1 cellular context compared by ENCODE assay signal in the genomic region with DNA sequence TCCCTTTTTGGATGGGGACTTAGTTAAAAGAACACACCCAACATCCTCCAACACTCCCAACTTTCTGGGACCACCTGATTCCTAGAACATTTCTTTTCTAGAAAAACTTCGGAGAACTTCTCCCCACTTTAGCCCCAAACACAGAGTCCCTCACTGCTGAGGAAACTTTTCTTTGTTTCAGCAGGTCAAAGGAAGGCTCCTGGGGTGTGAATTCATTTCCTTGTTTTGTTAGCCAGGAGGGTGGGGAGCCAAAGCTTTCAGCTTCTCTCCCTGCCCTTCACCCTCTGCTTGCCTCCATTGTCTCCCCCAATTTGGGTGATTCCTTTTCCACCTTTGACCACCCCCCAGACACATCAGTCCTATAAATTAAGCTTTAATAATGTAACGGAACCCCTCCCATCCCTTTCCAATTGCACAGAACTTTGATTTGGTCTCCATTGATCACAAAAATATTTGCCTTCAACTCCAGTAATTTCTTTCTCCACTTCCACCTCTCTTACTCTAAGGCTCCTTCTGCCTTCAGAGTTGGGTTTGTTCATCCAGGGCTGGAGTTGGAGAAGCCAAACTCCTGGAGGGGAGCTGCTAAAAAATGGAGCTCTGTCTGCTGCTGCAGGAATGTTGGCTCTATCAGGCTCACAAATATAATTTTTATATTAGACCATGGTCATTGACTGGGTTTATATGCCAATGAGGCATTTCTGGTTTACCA.
TF ChIP-seq lines count a peak whose summit lies in the region.

No MANE protein-coding gene starts in this region.

TF ChIP-seq in HepG2, 621 proteins besides CTCF, POLR2A, EP300 and RAD21:
- no peak for TF ChIP-seq ZFYVE20 (CRISPR knock-in tag; IDR thresholded peaks at IDR 0.05; ENCODE audit: borderline replicate concordance, low read depth)
- TF ChIP-seq PAX8 (CRISPR knock-in tag; IDR thresholded peaks at IDR 0.05; ENCODE audit: borderline replicate concordance) = no peak
